In the genomic region with DNA sequence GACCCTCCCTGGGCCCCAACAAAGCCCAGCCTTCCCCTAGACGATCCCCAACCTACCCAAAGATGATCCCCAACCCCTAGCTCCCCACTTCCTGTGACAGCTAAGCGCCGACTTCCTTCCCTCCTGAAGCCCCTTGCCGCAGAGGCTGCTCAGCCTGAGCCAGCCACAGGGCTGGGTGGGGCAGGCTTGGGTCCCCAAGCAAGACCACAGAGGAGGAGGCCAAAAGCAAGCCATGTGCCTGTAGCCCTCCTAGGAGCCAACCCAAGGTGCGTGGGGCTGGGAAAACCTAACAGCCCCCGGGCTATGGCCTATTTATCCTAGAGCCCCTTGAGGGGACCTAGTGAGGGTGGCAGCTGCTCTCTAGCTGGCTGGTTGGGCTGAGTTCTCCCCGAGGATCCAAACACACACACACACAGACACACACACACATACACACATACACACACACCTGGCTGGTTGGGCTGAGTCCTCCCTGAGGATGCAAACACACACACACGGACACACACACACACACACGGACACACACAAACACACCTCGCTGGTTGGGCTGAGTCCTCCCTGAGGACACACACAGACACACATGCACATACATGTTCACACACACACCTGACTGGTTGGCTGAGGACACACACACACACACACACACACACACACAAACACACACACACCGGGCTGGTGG, we compare ENCODE assay signal across 10 cellular contexts. TPM values are rescaled to one million over a fixed set of nuclear protein-coding genes. Genes with fewer than 3 reads are reported as not detected.
DNase-seq lines count a peak whose midpoint lies in the region; ATAC-seq and TF ChIP-seq lines count a peak whose summit lies in the region.
"Had no signal": no experiment of that assay in that cellular context is flagged by ENCODE, and none has a peak within 500 bp of the region (broad histone marks: within the 10 kb centered on the region; RNA-seq: fewer than 3 reads in every experiment).

No MANE protein-coding gene starts in this region.

- H3K36me3 ChIP-seq in DOHH2 (ENCODE audit: control insufficient read depth, low read length) = peaks cover 26% of the 10 kb centered on the region
- H3K36me3 ChIP-seq in Peyer's patch = peaks cover 0 to 39% (median 0%) of the 10 kb centered on the region in 3 donors
- peaks cover 24% of the 10 kb centered on the region for H3K36me3 ChIP-seq in HAP-1 (replicated peaks)
- H3K36me3 ChIP-seq in neuronal stem cell (replicated peaks in 1 of 2; ENCODE audit: control insufficient read depth in 2 of 2, insufficient read depth in 2 of 2, low read length in 2 of 2) = peaks cover 21 to 46% of the 10 kb centered on the region in 2 donors

- H2BK15ac ChIP-seq in neuronal stem cell (ENCODE audit: low read length) = no peak overlapping the region

- H3K18ac ChIP-seq in neuronal stem cell (ENCODE audit: low read length) = no peak overlapping the region

- H2BK12ac ChIP-seq in neuronal stem cell (ENCODE audit: low read length) = no peak overlapping the region

- peaks cover 21% of the 10 kb centered on the region for H3K79me2 ChIP-seq in DOHH2 (ENCODE audit: control insufficient read depth, low read length)

- H3K79me1 ChIP-seq in neuronal stem cell (ENCODE audit: low read depth, low read length) = peaks cover 4% of the 10 kb centered on the region

- no peak overlapping the region for H2BK120ac ChIP-seq in neuronal stem cell (ENCODE audit: low read depth, low read length)

- H3K27me3 ChIP-seq in DOHH2 (ENCODE audit: control insufficient read depth, low read length) (no peaks in the 10 kb centered on the region), Peyer's patch (no peaks in the 10 kb centered on the region), HAP-1 (ENCODE audit: low read depth) (no peaks in the 10 kb centered on the region), neuronal stem cell (ENCODE audit: control insufficient read depth in 3 of 3, insufficient read depth in 3 of 3, low read depth in 1 of 3, low read length in 3 of 3) (no peaks in the 10 kb centered on the region)

- H3K27ac ChIP-seq in DOHH2 (ENCODE audit: low read depth, low read length) = no peak overlapping the region
- peak overlapping the region in 3 of 4 donors; percentile 24 to 62 (median 58) for H3K27ac ChIP-seq in Peyer's patch
- no peak overlapping the region for H3K27ac ChIP-seq in neuronal stem cell (replicated peaks; ENCODE audit: low read length)

- no peak overlapping the region for H2AK5ac ChIP-seq in neuronal stem cell (ENCODE audit: low read depth, low read length)

- no peak overlapping the region for H3K9ac ChIP-seq in neuronal stem cell (ENCODE audit: low read depth, low read length, poor library complexity)

- H3K4ac ChIP-seq in neuronal stem cell (ENCODE audit: low read length) = no peak overlapping the region

- no CpG with 5 or more reads among the region's 11 CpGs for WGBS in neuronal stem cell (ENCODE audit: extremely low coverage in 2 of 2, insufficient read length in 2 of 2, insufficient replicate concordance in 1 of 2), 2 donors

- H3K36me3 Mint-ChIP-seq in activated T-helper 2 cell treated with anti-CD3 and anti-CD28 coated beads, Interferon-gamma antibody, Interleukin-2, Interleukin-4, amounts not matched to agents 10 μg/mL and 5 μg/mL and 100 μg/mL, durations not matched to agents 14 hours and 24 hours and 36 hours (ENCODE audit: low read depth) = peaks cover 68% of the 10 kb centered on the region
- H3K36me3 Mint-ChIP-seq in natural killer cell = peaks cover 7% of the 10 kb centered on the region

- no peak for ATAC-seq in natural killer cell

- no peak overlapping the region for H3K14ac ChIP-seq in neuronal stem cell (ENCODE audit: low read length)

- DNase-seq in Peyer's patch = peak in 2 of 3 donors; percentile 46 to 70
- DNase-seq in activated T-helper 2 cell treated with anti-CD3 and anti-CD28 coated beads, Interferon-gamma antibody, Interleukin-2, Interleukin-4, amounts not matched to agents 10 μg/mL and 5 μg/mL and 100 μg/mL, durations not matched to agents 14 hours and 24 hours and 36 hours (ENCODE audit: low spot score) = peak; percentile 52
- DNase-seq in natural killer cell = peak; percentile 38
- DNase-seq in NCI-H2107 (lab: John Stamatoyannopoulos, UW) = no peak
- no peak for DNase-seq in HAP-1 (ENCODE audit: low spot score in 2 of 2)
- no peak for DNase-seq in neuronal stem cell (ENCODE audit: low spot score)
- no peak for DNase-seq in H4 (ENCODE audit: low spot score)
- DNase-seq: NCI-H1092 treated with DMSO at 0.1 percent for 48 hours had no signal

- no peaks in the 10 kb centered on the region for H3K27me3 Mint-ChIP-seq in activated T-helper 2 cell treated with anti-CD3 and anti-CD28 coated beads, Interferon-gamma antibody, Interleukin-2, Interleukin-4, amounts not matched to agents 10 μg/mL and 5 μg/mL and 100 μg/mL, durations not matched to agents 14 hours and 24 hours and 36 hours (ENCODE audit: low read depth)
- H3K27me3 Mint-ChIP-seq in natural killer cell (ENCODE audit: low read depth in 2 of 2) = no peaks in the 10 kb centered on the region

- no peak overlapping the region for H3K23ac ChIP-seq in neuronal stem cell (ENCODE audit: low read depth, low read length, poor library complexity)

- peak overlapping the region; percentile 78 for H3K4me3 Mint-ChIP-seq in activated T-helper 2 cell treated with anti-CD3 and anti-CD28 coated beads, Interferon-gamma antibody, Interleukin-2, Interleukin-4, amounts not matched to agents 10 μg/mL and 5 μg/mL and 100 μg/mL, durations not matched to agents 14 hours and 24 hours and 36 hours (ENCODE audit: low read depth)
- peak overlapping the region; percentile 87 for H3K4me3 Mint-ChIP-seq in natural killer cell

- in situ Hi-C loops in HAP-1 (cut with MboI; ENCODE audit: low sequenced_read_pairs) = no loop called here

- intact Hi-C loops in activated T-helper 2 cell treated with anti-CD3 and anti-CD28 coated beads, Interferon-gamma antibody, Interleukin-2, Interleukin-4, amounts not matched to agents 10 μg/mL and 5 μg/mL and 100 μg/mL, durations not matched to agents 14 hours and 24 hours and 36 hours (cut with micrococcal nuclease) = no loop called here
- intact Hi-C loops in natural killer cell (cut with micrococcal nuclease) = no loop called here

- H2BK5ac ChIP-seq in neuronal stem cell (ENCODE audit: low read length) = no peak overlapping the region

- H4K20me1 ChIP-seq in DOHH2 (ENCODE audit: control insufficient read depth, insufficient read depth, low read depth, low read length) = no peaks in the 10 kb centered on the region; the same call in 1 of the 2 replicates

- no peaks in the 10 kb centered on the region for H3K9me3 Mint-ChIP-seq in activated T-helper 2 cell treated with anti-CD3 and anti-CD28 coated beads, Interferon-gamma antibody, Interleukin-2, Interleukin-4, amounts not matched to agents 10 μg/mL and 5 μg/mL and 100 μg/mL, durations not matched to agents 14 hours and 24 hours and 36 hours
- H3K9me3 Mint-ChIP-seq in natural killer cell = no peaks in the 10 kb centered on the region

- H4K91ac ChIP-seq in neuronal stem cell (ENCODE audit: low read depth, low read length, poor library complexity) = no peak overlapping the region

- no peak overlapping the region for H3K4me3 ChIP-seq in DOHH2 (ENCODE audit: low read length)
- peak overlapping the region in 2 of 4 donors; percentile 10 to 12 for H3K4me3 ChIP-seq in Peyer's patch
- no peak overlapping the region for H3K4me3 ChIP-seq in HAP-1
- H3K4me3 ChIP-seq in neuronal stem cell (ENCODE audit: low read length in 2 of 2) = no peak overlapping the region

- H3K27ac Mint-ChIP-seq in activated T-helper 2 cell treated with anti-CD3 and anti-CD28 coated beads, Interferon-gamma antibody, Interleukin-2, Interleukin-4, amounts not matched to agents 10 μg/mL and 5 μg/mL and 100 μg/mL, durations not matched to agents 14 hours and 24 hours and 36 hours = peak overlapping the region; percentile 78
- H3K27ac Mint-ChIP-seq in natural killer cell = peak overlapping the region; percentile 90 to 96

- H3K9me3 ChIP-seq in DOHH2 (ENCODE audit: control insufficient read depth, insufficient read depth, low read length) (no peaks in the 10 kb centered on the region), Peyer's patch (no peaks in the 10 kb centered on the region), HAP-1 (no peaks in the 10 kb centered on the region), neuronal stem cell (replicated peaks in 1 of 2; ENCODE audit: control insufficient read depth in 2 of 2, insufficient read depth in 1 of 2, low read depth in 1 of 2, low read length in 2 of 2) (no peaks in the 10 kb centered on the region)

- H3F3A ChIP-seq in DOHH2 (ENCODE audit: control insufficient read depth, insufficient read depth) = peaks cover 6% of the 10 kb centered on the region; the same call in 1 of the 2 replicates

- no peak for TF ChIP-seq POLR2A in Peyer's patch (IDR thresholded peaks at IDR 0.05)

- H3K9me2 ChIP-seq in DOHH2 (replicated peaks; ENCODE audit: control insufficient read depth, low read length) = no peaks in the 10 kb centered on the region

- H3K4me2 ChIP-seq in DOHH2 (ENCODE audit: low read length) = peak overlapping the region; percentile 14
- no peak overlapping the region for H3K4me2 ChIP-seq in neuronal stem cell (ENCODE audit: insufficient read depth, low read length, poor library complexity, severe bottlenecking)

- no peak overlapping the region for H4K8ac ChIP-seq in neuronal stem cell (ENCODE audit: low read depth, low read length)

- no peak overlapping the region for H2AFZ ChIP-seq in neuronal stem cell (ENCODE audit: low read length)

- H3K4me1 ChIP-seq in DOHH2 (ENCODE audit: control insufficient read depth, low read length) = peaks cover 24% of the 10 kb centered on the region
- H3K4me1 ChIP-seq in Peyer's patch = peaks cover 5 to 40% (median 12%) of the 10 kb centered on the region in 4 donors
- H3K4me1 ChIP-seq in HAP-1 = peaks cover 4% of the 10 kb centered on the region; the same call in 1 of the 2 replicates
- H3K4me1 ChIP-seq in neuronal stem cell (ENCODE audit: control insufficient read depth in 2 of 2, insufficient read depth in 1 of 2, low read depth in 1 of 2, low read length in 2 of 2) = peaks cover 7 to 9% of the 10 kb centered on the region in 2 donors

- no peak for TF ChIP-seq CTCF in DOHH2 (IDR thresholded peaks at IDR 0.05; ENCODE audit: low read depth, low read length, poor library complexity, severe bottlenecking)
- TF ChIP-seq CTCF in Peyer's patch (IDR thresholded peaks at IDR 0.05) = no peak
- no peak for TF ChIP-seq CTCF in natural killer cell (IDR thresholded peaks at IDR 0.05)

- H3K4me1 Mint-ChIP-seq in activated T-helper 2 cell treated with anti-CD3 and anti-CD28 coated beads, Interferon-gamma antibody, Interleukin-2, Interleukin-4, amounts not matched to agents 10 μg/mL and 5 μg/mL and 100 μg/mL, durations not matched to agents 14 hours and 24 hours and 36 hours (ENCODE audit: low read depth) = peaks cover 34% of the 10 kb centered on the region
- H3K4me1 Mint-ChIP-seq in natural killer cell = peaks cover 49 to 81% of the 10 kb centered on the region in 2 donors

RNA-seq across cellular contexts. Expression of a gene that starts 4.8 kb away (rescaled TPM):
- total RNA-seq in Peyer's patch = 100 to 1,000 TPM in 1 of 4 donors, 10 to 100 TPM in 3; 59.2 to 163 (median 73.8) TPM
- total RNA-seq in activated T-helper 2 cell treated with anti-CD3 and anti-CD28 coated beads, Interferon-gamma antibody, Interleukin-2, Interleukin-4, amounts not matched to agents 10 μg/mL and 5 μg/mL and 100 μg/mL, durations not matched to agents 14 hours and 24 hours and 36 hours = 226 and 231 TPM in 2 replicates
- total RNA-seq in natural killer cell = 100 to 1,000 TPM; 314 to 374 (median 335) TPM
- 76.8 TPM for polyA plus RNA-seq in neuronal stem cell (2013, experiment 1 of 2)
- 75.4 TPM for polyA plus RNA-seq in neuronal stem cell (2013, experiment 2 of 2)
- 2.4 and 4.1 TPM in 2 replicates for total RNA-seq in H4 (2014; rRNA removed; shearing (Covaris generic))

RNA-seq across cellular contexts. Expression of a gene that starts 11.3 kb away (rescaled TPM):
- total RNA-seq in Peyer's patch (10 to 100 TPM; 21.2 to 34.9 (median 31.4) TPM), natural killer cell (10 to 100 TPM; 32.3 to 45.8 (median 43.5) TPM)
- total RNA-seq in activated T-helper 2 cell treated with anti-CD3 and anti-CD28 coated beads, Interferon-gamma antibody, Interleukin-2, Interleukin-4, amounts not matched to agents 10 μg/mL and 5 μg/mL and 100 μg/mL, durations not matched to agents 14 hours and 24 hours and 36 hours = 115 and 116 TPM in 2 replicates
- 45.3 TPM for polyA plus RNA-seq in neuronal stem cell (2013, experiment 1 of 2)
- polyA plus RNA-seq in neuronal stem cell (2013, experiment 2 of 2) = 45.1 TPM
- total RNA-seq in H4 (2014; rRNA removed; shearing (Covaris generic)) = 4.1 and 4.4 TPM in 2 replicates

RNA-seq across cellular contexts. Expression of a gene that starts 16.0 kb away (rescaled TPM):
- total RNA-seq in Peyer's patch (10 to 100 TPM; 32.1 to 44.6 (median 41.8) TPM), natural killer cell (10 to 100 TPM in 2 of 3 donors, 1 to 10 TPM in 1; 9.1 to 15.0 (median 10.5) TPM)
- total RNA-seq in activated T-helper 2 cell treated with anti-CD3 and anti-CD28 coated beads, Interferon-gamma antibody, Interleukin-2, Interleukin-4, amounts not matched to agents 10 μg/mL and 5 μg/mL and 100 μg/mL, durations not matched to agents 14 hours and 24 hours and 36 hours = 24.0 and 24.9 TPM in 2 replicates
- 25.0 TPM for polyA plus RNA-seq in neuronal stem cell (2013, experiment 1 of 2)
- 26.3 TPM for polyA plus RNA-seq in neuronal stem cell (2013, experiment 2 of 2)
- total RNA-seq in H4 (2014; rRNA removed; shearing (Covaris generic)) = 15.8 and 24.0 TPM in 2 replicates

RNA-seq across cellular contexts. Expression of a gene that starts 24.4 kb away (rescaled TPM):
- total RNA-seq in Peyer's patch (1 to 10 TPM in 3 of 4 donors, not detected in 1; 2.1 to 5.6 (median 4.0) TPM), natural killer cell (1 to 10 TPM in 1 of 3 donors, under 1 TPM in 2; 0.52 to 3.5 (median 0.93) TPM)
- 0.09 TPM in 1 of 2 replicates, not detected in the other for total RNA-seq in activated T-helper 2 cell treated with anti-CD3 and anti-CD28 coated beads, Interferon-gamma antibody, Interleukin-2, Interleukin-4, amounts not matched to agents 10 μg/mL and 5 μg/mL and 100 μg/mL, durations not matched to agents 14 hours and 24 hours and 36 hours
- 0.17 TPM for polyA plus RNA-seq in neuronal stem cell (2013, experiment 1 of 2)
- polyA plus RNA-seq in neuronal stem cell (2013, experiment 2 of 2) = 0.14 TPM
- not detected in 2 replicates for total RNA-seq in H4 (2014; rRNA removed; shearing (Covaris generic))
- total RNA-seq: activated CD8-positive, alpha-beta memory T cell treated with anti-CD3 and anti-CD28 coated beads for 36 hours had no signal

RNA-seq across cellular contexts. Expression of a gene that starts 24.5 kb away (rescaled TPM):
- total RNA-seq in Peyer's patch = 10 to 100 TPM; 24.8 to 33.1 (median 28.0) TPM
- 1.8 and 2.3 TPM in 2 replicates for total RNA-seq in activated T-helper 2 cell treated with anti-CD3 and anti-CD28 coated beads, Interferon-gamma antibody, Interleukin-2, Interleukin-4, amounts not matched to agents 10 μg/mL and 5 μg/mL and 100 μg/mL, durations not matched to agents 14 hours and 24 hours and 36 hours
- total RNA-seq in natural killer cell = 10 to 100 TPM in 2 of 3 donors, 1 to 10 TPM in 1; 4.0 to 31.8 (median 16.0) TPM
- 0.20 TPM for polyA plus RNA-seq in neuronal stem cell (2013, experiment 1 of 2)
- 0.24 TPM for polyA plus RNA-seq in neuronal stem cell (2013, experiment 2 of 2)
- 1.5 and 7.3 TPM in 2 replicates for total RNA-seq in H4 (2014; rRNA removed; shearing (Covaris generic))

Comparison
In these comparisons a context has a peak if more than half of its experiments do, and no peak if none do; other contexts are left out.
1. H3K27ac ChIP-seq: peak in Peyer's patch (3 of 4); none in DOHH2 (single experiment) and neuronal stem cell (single experiment).
2. DNase-seq: peak in Peyer's patch (2 of 3), activated T-helper 2 cell treated with anti-CD3 and anti-CD28 coated beads, Interferon-gamma antibody, Interleukin-2, Interleukin-4, amounts not matched to agents 10 μg/mL and 5 μg/mL and 100 μg/mL, durations not matched to agents 14 hours and 24 hours and 36 hours (single experiment) and natural killer cell (single experiment); none in NCI-H2107 (single experiment), HAP-1 (0 of 2), neuronal stem cell (single experiment) and H4 (single experiment).
3. RNA of a gene that starts 4.8 kb away (total RNA-seq): 314 to 374 TPM in natural killer cell, 226 to 231 TPM in activated T-helper 2 cell treated with anti-CD3 and anti-CD28 coated beads, Interferon-gamma antibody, Interleukin-2, Interleukin-4, amounts not matched to agents 10 μg/mL and 5 μg/mL and 100 μg/mL, durations not matched to agents 14 hours and 24 hours and 36 hours and 59.2 to 163 TPM in Peyer's patch; 2.4 to 4.1 TPM in H4; every median in the first group is over 10 times any median in the second.